Comparison of ENCODE assay signal across 9 cellular contexts in genomic region chr22:35397095-35397904, GRCh38. TPM values are rescaled to one million over a fixed set of nuclear protein-coding genes. Genes with fewer than 3 reads are reported as not detected.
A peak's percentile ranks its signal among the peaks of the same experiment; 100 is the strongest.
DNase-seq lines count a peak whose midpoint lies in the region; ATAC-seq, FAIRE-seq and TF ChIP-seq lines count a peak whose summit lies in the region.
"Had no signal": no experiment of that assay in that cellular context is flagged by ENCODE, and none has a peak within 500 bp of the region (broad histone marks: within the 10 kb centered on the region; RNA-seq: fewer than 3 reads in every experiment).

No MANE protein-coding gene starts in this region.

- no peak overlapping the region for H4K5ac ChIP-seq in H9 (ENCODE audit: insufficient read length, low read depth, low read length)

- H3K36me3 ChIP-seq in kidney (ENCODE audit: control insufficient read depth in 1 of 2, insufficient read depth in 2 of 2, low read length in 2 of 2): no peaks in the 10 kb centered on the region

- no peak overlapping the region for H4K91ac ChIP-seq in H9 (ENCODE audit: insufficient read length, low read depth, low read length)

- no peak overlapping the region for H4K8ac ChIP-seq in H9 (replicated peaks; ENCODE audit: insufficient read length, low read depth, low read length)

- H3K4me1 Mint-ChIP-seq in H9 (peaks cover 24 to 34% of the 10 kb centered on the region in 2 experiments), T-helper 17 cell (peaks cover 12% of the 10 kb centered on the region)

- H3T11ph ChIP-seq in H9 (ENCODE audit: low read length): no peak overlapping the region

- H3K79me1 ChIP-seq in H9 (ENCODE audit: insufficient read depth, low read depth, low read length, poor library complexity, severe bottlenecking): peaks cover 8% of the 10 kb centered on the region

- H2BK120ac ChIP-seq in H9 (ENCODE audit: low read depth, low read length, poor library complexity, severe bottlenecking): no peak overlapping the region

- no peak for FAIRE-seq in kidney (lab: Jason Lieb, UNC)
- FAIRE-seq: GM19239 had no signal

- H3K4me2 ChIP-seq in H9 (ENCODE audit: insufficient read depth, insufficient read length, low read length): no peak overlapping the region

- no peak for TF ChIP-seq CTCF in H9 (conservative IDR thresholded peaks at IDR 0.05)
- TF ChIP-seq CTCF in GM20000 (IDR thresholded peaks at IDR 0.05; ENCODE audit: extremely low read depth, missing control alignments): no peak
- no peak for TF ChIP-seq CTCF in kidney (IDR thresholded peaks at IDR 0.05; ENCODE audit: borderline replicate concordance, extremely low read depth, insufficient read depth)

- H3K36me3 Mint-ChIP-seq in H9 (ENCODE audit: insufficient read depth in 1 of 3, low read depth in 3 of 3): peaks cover 22 to 30% (median 22%) of the 10 kb centered on the region in 3 experiments
- peaks cover 4% of the 10 kb centered on the region for H3K36me3 Mint-ChIP-seq in T-helper 17 cell (ENCODE audit: low read depth)

- H3K14ac ChIP-seq in H9 (ENCODE audit: insufficient read depth, low read length): no peak overlapping the region

- H2AFZ ChIP-seq in H9 (ENCODE audit: low read length): no peak overlapping the region

- no peak for DNase-seq in H9
- no peak for DNase-seq in T-helper 17 cell
- peak; percentile 65 for DNase-seq in iris pigment epithelial cell (ENCODE audit: low read depth)
- DNase-seq in GM20000 (ENCODE audit: low spot score): no peak
- DNase-seq in kidney: no peak
- DNase-seq: NCI-H524 treated with DMSO at 0.1 percent for 48 hours had no signal

- no peaks in the 10 kb centered on the region for H3K27me3 ChIP-seq in H9 (ENCODE audit: insufficient read depth, low read length)

- H3K27ac Mint-ChIP-seq in H9 (peak overlapping the region; percentile 46 to 92 (median 57); a peak in 5 of 7 replicates), T-helper 17 cell (peak overlapping the region; percentile 68)

- intact Hi-C loops in kidney (cut with DNase I): no loop called here

- H4K20me1 ChIP-seq in H9 (ENCODE audit: control insufficient read depth, insufficient read depth, insufficient read length): no peaks in the 10 kb centered on the region

- H3K4me1 ChIP-seq in H9 (ENCODE audit: insufficient read depth, low read length): no peaks in the 10 kb centered on the region; the same call in 1 of the 2 replicates
- H3K4me1 ChIP-seq in kidney (ENCODE audit: control insufficient read depth in 1 of 2, insufficient read depth in 1 of 2, low read depth in 1 of 2, low read length in 2 of 2): peaks cover 0 to 3% of the 10 kb centered on the region in 2 donors

- peaks cover 8% of the 10 kb centered on the region; the same call in 1 of the 2 replicates for H3K79me2 ChIP-seq in H9 (ENCODE audit: insufficient read depth, low read length)

- H3K18ac ChIP-seq in H9 (ENCODE audit: insufficient read length, low read depth, low read length): no peak overlapping the region

- H3K9ac ChIP-seq in H9 (ENCODE audit: extremely low read depth, insufficient read length, low read length) (no peak overlapping the region), kidney (ENCODE audit: low read length in 2 of 2) (no peak overlapping the region)

- H3K4me3 ChIP-seq in skin epidermis (no peak overlapping the region), kidney (ENCODE audit: low read length in 2 of 2) (no peak overlapping the region)

- H3K23ac ChIP-seq in H9 (ENCODE audit: insufficient read length, low read depth, low read length): no peak overlapping the region

- no peak overlapping the region for H3K4ac ChIP-seq in H9 (ENCODE audit: low read depth, low read length)

- no peak overlapping the region for H2BK12ac ChIP-seq in H9 (ENCODE audit: insufficient read length, low read depth, low read length)

- H3K56ac ChIP-seq in H9 (ENCODE audit: insufficient read length, low read depth, low read length): no peak overlapping the region

- H3K27me3 Mint-ChIP-seq in H9 (ENCODE audit: low read depth): no peaks in the 10 kb centered on the region
- H3K27me3 Mint-ChIP-seq in T-helper 17 cell: peaks cover 4% of the 10 kb centered on the region

- WGBS in H9 (ENCODE audit: extremely low coverage, insufficient read length, low lambda C conversion rate): no CpG with 5 or more reads among the region's 13 CpGs

- H2BK15ac ChIP-seq in H9 (ENCODE audit: low read depth, low read length): no peak overlapping the region

- ATAC-seq in T-helper 17 cell (no peak), HG02610 (IDR thresholded peaks at IDR 0.05; ENCODE audit: unreplicated experiment) (no peak)

- H3K23me2 ChIP-seq in H9 (ENCODE audit: insufficient read length, low read depth, low read length, poor library complexity, severe bottlenecking): peaks cover 13% of the 10 kb centered on the region

- H3K27ac ChIP-seq in H9 (ENCODE audit: insufficient read length, low read depth, low read length) (no peak overlapping the region), skin epidermis (peak overlapping the region in 13 of 21 experiments; percentile 20 to 64 (median 40)), kidney (ENCODE audit: low read depth in 2 of 2, low read length in 2 of 2) (peak overlapping the region in 1 of 2 donors; percentile 41)

- H2BK20ac ChIP-seq in H9 (ENCODE audit: low read depth, low read length, poor library complexity, severe bottlenecking): no peak overlapping the region

- no peak overlapping the region for H2BK5ac ChIP-seq in H9 (ENCODE audit: insufficient read length, low read length)

- no peaks in the 10 kb centered on the region for H3K9me3 ChIP-seq in H9 (ENCODE audit: control insufficient read depth, low read depth, low read length)
- no peaks in the 10 kb centered on the region for H3K9me3 ChIP-seq in T-helper 17 cell (ENCODE audit: control insufficient read depth, low read length, poor library complexity, severe bottlenecking)
- H3K9me3 ChIP-seq in kidney (ENCODE audit: control insufficient read depth in 1 of 2, low read length in 2 of 2): no peaks in the 10 kb centered on the region

- H3K9me3 Mint-ChIP-seq in H9: no peaks in the 10 kb centered on the region; a peak in 1 of 5 replicates

- H3K4me3 Mint-ChIP-seq in H9: no peak overlapping the region; a peak in 1 of 5 replicates
- H3K4me3 Mint-ChIP-seq in T-helper 17 cell: no peak overlapping the region

- H2AK5ac ChIP-seq in H9 (ENCODE audit: insufficient read length, low read length): no peak overlapping the region

RNA-seq across cellular contexts. Expression of gene MCM5, which starts 2.6 kb away (rescaled TPM):
- total RNA-seq in H9 (2021) (274 and 293 TPM in 2 replicates), T-helper 17 cell (10 to 100 TPM; 22.6 to 32.6 TPM), kidney (26.4 TPM)
- polyA plus RNA-seq in kidney (ENCODE audit: insufficient read depth, low read depth, low replicate concordance): 10.2 TPM

RNA-seq across cellular contexts. Expression of gene HMOX1, which starts 16.4 kb away (rescaled TPM):
- 22.7 and 25.7 TPM in 2 replicates for total RNA-seq in H9 (2021)
- 1 to 10 TPM; 1.1 to 3.0 TPM for total RNA-seq in T-helper 17 cell
- total RNA-seq in kidney: 37.7 TPM
- 234 TPM for polyA plus RNA-seq in kidney (ENCODE audit: insufficient read depth, low read depth, low replicate concordance)
